8 cellular contexts compared by ENCODE assay signal in the genomic region with DNA sequence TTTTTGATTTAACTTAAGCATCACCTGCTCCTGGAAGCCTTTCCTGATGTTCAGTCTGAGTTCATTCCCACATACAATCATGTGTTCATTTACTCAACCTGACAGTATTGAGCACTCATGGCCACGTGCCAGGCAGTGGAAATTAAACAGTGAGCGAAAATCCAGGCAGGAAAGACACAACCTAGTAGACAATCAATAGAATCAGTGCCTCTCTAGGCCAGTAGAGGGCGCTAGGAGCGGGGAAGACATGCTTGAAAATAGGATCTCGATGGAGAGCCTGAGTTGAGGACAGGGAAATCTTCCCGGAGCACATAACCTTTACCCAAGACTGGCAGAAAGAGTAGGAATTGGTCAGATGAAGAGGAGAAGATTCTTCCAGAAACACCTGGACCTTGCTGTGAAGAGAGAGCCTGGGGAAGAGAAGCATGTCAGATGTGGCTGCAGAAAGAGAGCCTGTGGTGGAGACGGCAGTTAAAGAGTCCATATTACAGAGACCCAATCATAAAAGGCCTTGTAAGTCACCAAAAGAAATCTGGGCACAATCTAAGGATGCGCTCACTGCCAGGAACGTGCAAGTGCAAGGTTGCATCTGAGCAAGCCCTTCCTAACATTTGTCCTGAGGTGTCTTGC.
DNase-seq lines count a peak whose midpoint lies in the region; ATAC-seq, FAIRE-seq and TF ChIP-seq lines count a peak whose summit lies in the region.

No MANE protein-coding gene starts in this region.

- WGBS in iPS DF 6.9 (ENCODE audit: insufficient coverage, insufficient read length) = no CpG with 5 or more reads among the region's 9 CpGs

- peak; percentile 74 for FAIRE-seq in GM12891 (lab: Jason Lieb, UNC)

- H3K4me3 ChIP-seq in iPS DF 6.9 (ENCODE audit: low read length) = no peak overlapping the region

- DNase-seq in AG08395 (ENCODE audit: low spot score) = peak; percentile 55
- peak; percentile 16 for DNase-seq in GM12891 (ENCODE audit: insufficient read length, low spot score)
- DNase-seq in NCI-H774 (lab: John Stamatoyannopoulos, UW) = peak; percentile 4
- peak in 36 of 56 donors; percentile 0 to 74 (median 10) for DNase-seq in amygdala (lab: John Stamatoyannopoulos, UW)
- DNase-seq in iPS DF 6.9 (ENCODE audit: low read depth, low spot score) = peak; percentile 58
- peak; percentile 18 to 31 for DNase-seq in stimulated activated CD4-positive, alpha-beta T cell treated with anti-CD3 and anti-CD28 coated beads, Interleukin-4, amount 100 ng/mL, for 48 hours (ENCODE audit: low read depth in 2 of 2)

- TF ChIP-seq POLR2A in GM12891 (IDR thresholded peaks at IDR 0.05; ENCODE audit: low read depth, low read length) = no peak

- H3K36me3 ChIP-seq in iPS DF 6.9 (ENCODE audit: control insufficient read depth, insufficient read depth, low read length) = no peaks in the 10 kb centered on the region; the same call in 1 of the 2 replicates

- no peak overlapping the region for H3K27ac ChIP-seq in iPS DF 6.9 (ENCODE audit: low read length)

- no peak for ATAC-seq in HG03039 (IDR thresholded peaks at IDR 0.05; ENCODE audit: unreplicated experiment)
- ATAC-seq in GM21526 (IDR thresholded peaks at IDR 0.05; ENCODE audit: low FRiP score, unreplicated experiment) = no peak

- H3K9me3 ChIP-seq in iPS DF 6.9 (ENCODE audit: control insufficient read depth, insufficient read depth, low read length) = no peaks in the 10 kb centered on the region

- H3K27me3 ChIP-seq in iPS DF 6.9 (ENCODE audit: control insufficient read depth, insufficient read depth, low read length) = no peaks in the 10 kb centered on the region

- H3K4me1 ChIP-seq in iPS DF 6.9 (ENCODE audit: control insufficient read depth, insufficient read depth, low read length) = peaks cover 1% of the 10 kb centered on the region; the same call in 1 of the 2 replicates

TF ChIP-seq in GM12891, 5 proteins besides CTCF, POLR2A, EP300 and RAD21:
- TF ChIP-seq PAX5 (IDR thresholded peaks at IDR 0.05; ENCODE audit: insufficient read depth, low read length, severe bottlenecking) (no peak), POU2F2 (IDR thresholded peaks at IDR 0.05; ENCODE audit: low read depth, low read length) (no peak), POLR2AphosphoS5 (IDR thresholded peaks at IDR 0.05; ENCODE audit: low read depth, low read length) (no peak), SPI1 (IDR thresholded peaks at IDR 0.05; ENCODE audit: low read depth, low read length) (no peak), TAF1 (IDR thresholded peaks at IDR 0.05; ENCODE audit: low read depth, low read length) (no peak)
TF ChIP-seq in GM12891: peak in this region for 0.

Comparison
In these comparisons a context has a peak if more than half of its experiments do, and no peak if none do; other contexts are left out.
1. DNase-seq: peak in every context shown above with its lines; median percentile 58 in iPS DF 6.9; 55 in AG08395; 24 in stimulated activated CD4-positive, alpha-beta T cell treated with anti-CD3 and anti-CD28 coated beads, Interleukin-4, amount 100 ng/mL, for 48 hours; 16 in GM12891; 10 in amygdala; 4 in NCI-H774.